ENCODE assay signal across 1 cellular context in genomic region chr15:82870727-82871576, GRCh38.
A peak's percentile ranks its signal among the peaks of the same experiment; 100 is the strongest.
TF ChIP-seq lines count a peak whose summit lies in the region.

No MANE protein-coding gene starts in this region.

TF ChIP-seq in K562, 482 proteins besides CTCF, POLR2A, EP300 and RAD21:
- TF ChIP-seq CHD7 (IDR thresholded peaks at IDR 0.05; ENCODE audit: low read depth, low read length): no peak
- TF ChIP-seq ZNF274 (IDR thresholded peaks at IDR 0.05; ENCODE audit: borderline replicate concordance, low read depth, low read length): no peak
- TF ChIP-seq MEIS2 (IDR thresholded peaks at IDR 0.05; ENCODE audit: partially characterized antibody): peak; percentile 46
